In the genomic region with DNA sequence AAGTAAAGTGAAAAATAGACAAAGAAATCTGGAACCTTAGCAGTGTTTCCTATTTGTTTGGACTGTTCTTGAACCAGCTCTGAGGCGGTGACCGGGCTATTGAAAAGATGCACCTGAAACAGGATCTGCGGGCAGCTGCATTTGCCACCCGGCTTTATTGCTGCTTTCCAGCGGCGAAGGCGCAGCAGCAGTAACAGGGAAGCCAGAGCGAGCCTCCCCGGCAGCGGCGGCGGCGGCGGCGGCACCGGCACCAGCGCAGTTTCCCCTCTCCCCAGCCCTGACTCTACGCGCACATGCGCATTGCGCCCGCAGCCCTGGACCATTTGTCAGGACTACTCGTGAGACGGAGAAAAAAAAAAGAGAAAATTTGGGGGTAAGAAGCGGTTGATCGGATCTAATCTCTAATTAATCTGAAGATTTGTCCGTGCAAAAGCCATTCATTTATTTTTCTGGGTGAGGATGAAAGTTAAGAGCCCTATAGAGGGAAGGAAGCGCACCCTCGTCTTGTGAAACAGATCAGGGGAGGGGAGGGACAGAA, we compare ENCODE assay signal across 1 cellular context.
A peak's percentile ranks its signal among the peaks of the same experiment; 100 is the strongest.
TF ChIP-seq lines count a peak whose summit lies in the region.

Gene L3MBTL3 (plus strand): TSS at position 290 of the 538 bp plus-strand sequence. CDS start 24,119 bp downstream, outside the sequence.

TF ChIP-seq in K562, 482 proteins besides CTCF, POLR2A, EP300 and RAD21 (continued from another document):
- TF ChIP-seq MEIS2 (IDR thresholded peaks at IDR 0.05; ENCODE audit: partially characterized antibody): peak; percentile 72
- TF ChIP-seq, protein P1, sequence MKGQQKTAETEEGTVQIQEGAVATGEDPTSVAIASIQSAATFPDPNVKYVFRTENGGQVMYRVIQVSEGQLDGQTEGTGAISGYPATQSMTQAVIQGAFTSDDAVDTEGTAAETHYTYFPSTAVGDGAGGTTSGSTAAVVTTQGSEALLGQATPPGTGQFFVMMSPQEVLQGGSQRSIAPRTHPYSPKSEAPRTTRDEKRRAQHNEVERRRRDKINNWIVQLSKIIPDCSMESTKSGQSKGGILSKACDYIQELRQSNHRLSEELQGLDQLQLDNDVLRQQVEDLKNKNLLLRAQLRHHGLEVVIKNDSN (CRISPR knock-in tag; IDR thresholded peaks at IDR 0.05): no peak
- no peak for TF ChIP-seq TAF9B (IDR thresholded peaks at IDR 0.05; ENCODE audit: partially characterized antibody)
- TF ChIP-seq LARP7 (IDR thresholded peaks at IDR 0.05): no peak
- TF ChIP-seq LCOR (CRISPR knock-in tag; IDR thresholded peaks at IDR 0.05): no peak
- no peak for TF ChIP-seq CBFB (CRISPR knock-in tag; IDR thresholded peaks at IDR 0.05)
- TF ChIP-seq HNRNPLL (IDR thresholded peaks at IDR 0.05; ENCODE audit: low read depth, low read length, poor library complexity, severe bottlenecking): peak; percentile 99
- TF ChIP-seq, protein P2, sequence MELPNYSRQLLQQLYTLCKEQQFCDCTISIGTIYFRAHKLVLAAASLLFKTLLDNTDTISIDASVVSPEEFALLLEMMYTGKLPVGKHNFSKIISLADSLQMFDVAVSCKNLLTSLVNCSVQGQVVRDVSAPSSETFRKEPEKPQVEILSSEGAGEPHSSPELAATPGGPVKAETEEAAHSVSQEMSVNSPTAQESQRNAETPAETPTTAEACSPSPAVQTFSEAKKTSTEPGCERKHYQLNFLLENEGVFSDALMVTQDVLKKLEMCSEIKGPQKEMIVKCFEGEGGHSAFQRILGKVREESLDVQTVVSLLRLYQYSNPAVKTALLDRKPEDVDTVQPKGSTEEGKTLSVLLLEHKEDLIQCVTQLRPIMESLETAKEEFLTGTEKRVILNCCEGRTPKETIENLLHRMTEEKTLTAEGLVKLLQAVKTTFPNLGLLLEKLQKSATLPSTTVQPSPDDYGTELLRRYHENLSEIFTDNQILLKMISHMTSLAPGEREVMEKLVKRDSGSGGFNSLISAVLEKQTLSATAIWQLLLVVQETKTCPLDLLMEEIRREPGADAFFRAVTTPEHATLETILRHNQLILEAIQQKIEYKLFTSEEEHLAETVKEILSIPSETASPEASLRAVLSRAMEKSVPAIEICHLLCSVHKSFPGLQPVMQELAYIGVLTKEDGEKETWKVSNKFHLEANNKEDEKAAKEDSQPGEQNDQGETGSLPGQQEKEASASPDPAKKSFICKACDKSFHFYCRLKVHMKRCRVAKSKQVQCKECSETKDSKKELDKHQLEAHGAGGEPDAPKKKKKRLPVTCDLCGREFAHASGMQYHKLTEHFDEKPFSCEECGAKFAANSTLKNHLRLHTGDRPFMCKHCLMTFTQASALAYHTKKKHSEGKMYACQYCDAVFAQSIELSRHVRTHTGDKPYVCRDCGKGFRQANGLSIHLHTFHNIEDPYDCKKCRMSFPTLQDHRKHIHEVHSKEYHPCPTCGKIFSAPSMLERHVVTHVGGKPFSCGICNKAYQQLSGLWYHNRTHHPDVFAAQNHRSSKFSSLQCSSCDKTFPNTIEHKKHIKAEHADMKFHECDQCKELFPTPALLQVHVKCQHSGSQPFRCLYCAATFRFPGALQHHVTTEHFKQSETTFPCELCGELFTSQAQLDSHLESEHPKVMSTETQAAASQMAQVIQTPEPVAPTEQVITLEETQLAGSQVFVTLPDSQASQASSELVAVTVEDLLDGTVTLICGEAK (IDR thresholded peaks at IDR 0.05): 0 out of 2 replicates have a peak, but pooled peaks have one; percentile 15
- TF ChIP-seq, protein P2 (CRISPR knock-in tag; IDR thresholded peaks at IDR 0.05): no peak
- TF ChIP-seq IRF2 (CRISPR knock-in tag; IDR thresholded peaks at IDR 0.05): no peak
- TF ChIP-seq FOXM1 (IDR thresholded peaks at IDR 0.05; ENCODE audit: low read depth): 0 out of 2 replicates have a peak, but pooled peaks have one; percentile 23
- TF ChIP-seq FOXM1 (CRISPR knock-in tag; IDR thresholded peaks at IDR 0.05; ENCODE audit: low read depth): no peak
- TF ChIP-seq TCF3 (CRISPR knock-in tag; IDR thresholded peaks at IDR 0.05): no peak
- TF ChIP-seq ZNF24 (IDR thresholded peaks at IDR 0.05): peak; percentile 92
- TF ChIP-seq, protein P3, sequence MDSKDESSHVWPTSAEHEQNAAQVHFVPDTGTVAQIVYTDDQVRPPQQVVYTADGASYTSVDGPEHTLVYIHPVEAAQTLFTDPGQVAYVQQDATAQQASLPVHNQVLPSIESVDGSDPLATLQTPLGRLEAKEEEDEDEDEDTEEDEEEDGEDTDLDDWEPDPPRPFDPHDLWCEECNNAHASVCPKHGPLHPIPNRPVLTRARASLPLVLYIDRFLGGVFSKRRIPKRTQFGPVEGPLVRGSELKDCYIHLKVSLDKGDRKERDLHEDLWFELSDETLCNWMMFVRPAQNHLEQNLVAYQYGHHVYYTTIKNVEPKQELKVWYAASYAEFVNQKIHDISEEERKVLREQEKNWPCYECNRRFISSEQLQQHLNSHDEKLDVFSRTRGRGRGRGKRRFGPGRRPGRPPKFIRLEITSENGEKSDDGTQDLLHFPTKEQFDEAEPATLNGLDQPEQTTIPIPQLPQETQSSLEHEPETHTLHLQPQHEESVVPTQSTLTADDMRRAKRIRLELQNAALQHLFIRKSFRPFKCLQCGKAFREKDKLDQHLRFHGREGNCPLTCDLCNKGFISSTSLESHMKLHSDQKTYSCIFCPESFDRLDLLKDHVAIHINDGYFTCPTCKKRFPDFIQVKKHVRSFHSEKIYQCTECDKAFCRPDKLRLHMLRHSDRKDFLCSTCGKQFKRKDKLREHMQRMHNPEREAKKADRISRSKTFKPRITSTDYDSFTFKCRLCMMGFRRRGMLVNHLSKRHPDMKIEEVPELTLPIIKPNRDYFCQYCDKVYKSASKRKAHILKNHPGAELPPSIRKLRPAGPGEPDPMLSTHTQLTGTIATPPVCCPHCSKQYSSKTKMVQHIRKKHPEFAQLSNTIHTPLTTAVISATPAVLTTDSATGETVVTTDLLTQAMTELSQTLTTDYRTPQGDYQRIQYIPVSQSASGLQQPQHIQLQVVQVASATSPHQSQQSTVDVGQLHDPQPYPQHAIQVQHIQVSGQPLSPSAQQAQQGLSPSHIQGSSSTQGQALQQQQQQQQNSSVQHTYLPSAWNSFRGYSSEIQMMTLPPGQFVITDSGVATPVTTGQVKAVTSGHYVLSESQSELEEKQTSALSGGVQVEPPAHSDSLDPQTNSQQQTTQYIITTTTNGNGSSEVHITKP (IDR thresholded peaks at IDR 0.05; ENCODE audit: partially characterized antibody): no peak
- TF ChIP-seq ESRRB (CRISPR knock-in tag; IDR thresholded peaks at IDR 0.05; ENCODE audit: borderline replicate concordance): no peak
- TF ChIP-seq, protein P4, sequence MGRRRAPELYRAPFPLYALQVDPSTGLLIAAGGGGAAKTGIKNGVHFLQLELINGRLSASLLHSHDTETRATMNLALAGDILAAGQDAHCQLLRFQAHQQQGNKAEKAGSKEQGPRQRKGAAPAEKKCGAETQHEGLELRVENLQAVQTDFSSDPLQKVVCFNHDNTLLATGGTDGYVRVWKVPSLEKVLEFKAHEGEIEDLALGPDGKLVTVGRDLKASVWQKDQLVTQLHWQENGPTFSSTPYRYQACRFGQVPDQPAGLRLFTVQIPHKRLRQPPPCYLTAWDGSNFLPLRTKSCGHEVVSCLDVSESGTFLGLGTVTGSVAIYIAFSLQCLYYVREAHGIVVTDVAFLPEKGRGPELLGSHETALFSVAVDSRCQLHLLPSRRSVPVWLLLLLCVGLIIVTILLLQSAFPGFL (CRISPR knock-in tag; IDR thresholded peaks at IDR 0.05): 0 out of 2 replicates have a peak, but pooled peaks have one; percentile 70
- TF ChIP-seq ZNF668 (CRISPR knock-in tag; IDR thresholded peaks at IDR 0.05): no peak
- peak; percentile 83 for TF ChIP-seq HDAC3 (IDR thresholded peaks at IDR 0.05; ENCODE audit: borderline replicate concordance, partially characterized antibody)
- TF ChIP-seq CCNT2 (IDR thresholded peaks at IDR 0.05; ENCODE audit: borderline replicate concordance, extremely low read depth, insufficient read length, low read depth, low read length): peak; percentile 20
- TF ChIP-seq, protein P5, sequence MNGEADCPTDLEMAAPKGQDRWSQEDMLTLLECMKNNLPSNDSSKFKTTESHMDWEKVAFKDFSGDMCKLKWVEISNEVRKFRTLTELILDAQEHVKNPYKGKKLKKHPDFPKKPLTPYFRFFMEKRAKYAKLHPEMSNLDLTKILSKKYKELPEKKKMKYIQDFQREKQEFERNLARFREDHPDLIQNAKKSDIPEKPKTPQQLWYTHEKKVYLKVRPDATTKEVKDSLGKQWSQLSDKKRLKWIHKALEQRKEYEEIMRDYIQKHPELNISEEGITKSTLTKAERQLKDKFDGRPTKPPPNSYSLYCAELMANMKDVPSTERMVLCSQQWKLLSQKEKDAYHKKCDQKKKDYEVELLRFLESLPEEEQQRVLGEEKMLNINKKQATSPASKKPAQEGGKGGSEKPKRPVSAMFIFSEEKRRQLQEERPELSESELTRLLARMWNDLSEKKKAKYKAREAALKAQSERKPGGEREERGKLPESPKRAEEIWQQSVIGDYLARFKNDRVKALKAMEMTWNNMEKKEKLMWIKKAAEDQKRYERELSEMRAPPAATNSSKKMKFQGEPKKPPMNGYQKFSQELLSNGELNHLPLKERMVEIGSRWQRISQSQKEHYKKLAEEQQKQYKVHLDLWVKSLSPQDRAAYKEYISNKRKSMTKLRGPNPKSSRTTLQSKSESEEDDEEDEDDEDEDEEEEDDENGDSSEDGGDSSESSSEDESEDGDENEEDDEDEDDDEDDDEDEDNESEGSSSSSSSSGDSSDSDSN (IDR thresholded peaks at IDR 0.05; ENCODE audit: borderline replicate concordance in 1 of 2, low read depth in 2 of 2, low read length in 2 of 2): peak; percentile 42 to 80; a peak in 1 of 4 replicates
- no peak for TF ChIP-seq ZNF134 (CRISPR knock-in tag; conservative IDR thresholded peaks at IDR 0.05)
- TF ChIP-seq CEBPB (tag; IDR thresholded peaks at IDR 0.05): peak; percentile 19; the same call in 1 of the 2 replicates
- no peak for TF ChIP-seq ZBED1 (IDR thresholded peaks at IDR 0.05)
- TF ChIP-seq RB1 (IDR thresholded peaks at IDR 0.05; ENCODE audit: low read depth): 0 out of 2 replicates have a peak, but pooled peaks have one; percentile 39
- TF ChIP-seq STAG1 (CRISPR knock-in tag; IDR thresholded peaks at IDR 0.05; ENCODE audit: borderline replicate concordance): no peak
- no peak for TF ChIP-seq ZNF311 (CRISPR knock-in tag; IDR thresholded peaks at IDR 0.05)
- peak; percentile 46; the same call in 1 of the 2 replicates for TF ChIP-seq CTBP1 (IDR thresholded peaks at IDR 0.05; ENCODE audit: borderline replicate concordance)
